ENCODE assay signal across 1 cellular context in the genomic region with DNA sequence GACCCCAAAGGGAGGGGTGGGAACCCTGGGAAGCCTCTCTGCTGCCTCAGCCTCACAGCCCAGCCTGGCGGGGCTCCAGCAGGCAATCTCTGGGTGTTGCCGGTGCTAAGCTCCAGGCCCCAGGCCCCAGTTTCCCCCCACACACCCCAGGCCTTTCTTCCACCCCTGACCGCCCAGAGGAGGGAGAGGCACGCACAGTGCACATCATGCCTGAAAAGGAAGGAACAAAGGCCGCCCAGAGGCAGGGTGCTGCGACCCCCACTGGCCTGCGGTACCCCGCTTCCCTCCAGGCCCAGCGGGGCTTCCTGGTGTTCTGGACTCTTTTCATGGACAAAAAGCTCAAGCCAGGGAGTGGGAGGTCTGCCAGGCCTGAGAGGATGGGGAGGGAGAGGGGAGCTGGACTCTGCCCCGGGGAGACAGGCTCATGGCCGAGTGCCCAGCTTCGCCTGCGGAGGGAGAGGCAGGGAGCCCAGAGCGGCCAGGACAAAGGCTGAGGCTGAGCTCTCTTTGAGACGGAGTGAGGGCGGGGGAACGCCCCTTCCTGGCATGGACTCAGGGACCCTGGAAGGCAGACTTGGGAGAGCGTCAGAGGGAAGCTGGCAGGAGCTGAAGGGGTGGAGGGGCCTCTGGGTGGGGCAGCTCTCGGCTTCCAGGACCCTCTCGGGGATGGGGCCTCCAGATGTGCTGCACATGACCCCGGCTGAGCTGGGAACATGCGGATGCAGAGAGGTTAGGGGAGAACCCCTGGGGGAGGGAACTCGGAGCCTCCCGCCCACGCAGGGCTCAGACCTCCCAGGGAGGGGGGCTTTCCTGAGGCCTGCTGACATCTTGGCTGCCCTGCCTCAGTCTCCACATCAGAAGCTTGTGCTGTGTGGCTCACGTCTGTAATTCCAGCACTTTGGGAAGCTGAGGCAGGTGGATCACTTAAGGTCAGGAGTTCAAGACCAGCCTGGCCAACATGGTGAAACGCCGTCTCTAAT.
TF ChIP-seq lines count a peak whose summit lies in the region.

No MANE protein-coding gene starts in this region.

TF ChIP-seq in HepG2, 621 proteins besides CTCF, POLR2A, EP300 and RAD21 (continued from another document and continues in another):
- TF ChIP-seq SAP130 (CRISPR knock-in tag; IDR thresholded peaks at IDR 0.05; ENCODE audit: low read depth) (peak; percentile 74), POGZ (CRISPR knock-in tag; IDR thresholded peaks at IDR 0.05) (no peak), HNF4G (IDR thresholded peaks at IDR 0.05; ENCODE audit: borderline replicate concordance, low read depth, low read length) (peak; percentile 90), HNF4G (CRISPR knock-in tag; IDR thresholded peaks at IDR 0.05; ENCODE audit: borderline replicate concordance, low read depth) (peak; percentile 91), GFI1 (CRISPR knock-in tag; IDR thresholded peaks at IDR 0.05; ENCODE audit: borderline replicate concordance) (no peak), ZNF547 (CRISPR knock-in tag; IDR thresholded peaks at IDR 0.05) (no peak), SP1 (IDR thresholded peaks at IDR 0.05) (no peak), SP1 (CRISPR knock-in tag; IDR thresholded peaks at IDR 0.05) (peak; percentile 58), ZNF354B (CRISPR knock-in tag; IDR thresholded peaks at IDR 0.05) (no peak), FOXP1 (IDR thresholded peaks at IDR 0.05) (no peak), FOXP1 (CRISPR knock-in tag; IDR thresholded peaks at IDR 0.05) (no peak), ZNF672 (CRISPR knock-in tag; IDR thresholded peaks at IDR 0.05) (no peak), BRCA1 (CRISPR knock-in tag; IDR thresholded peaks at IDR 0.05) (no peak), ZFYVE20 (CRISPR knock-in tag; IDR thresholded peaks at IDR 0.05; ENCODE audit: borderline replicate concordance, low read depth) (no peak), ZC3H4 (CRISPR knock-in tag; IDR thresholded peaks at IDR 0.05; ENCODE audit: borderline replicate concordance) (no peak), REXO4 (CRISPR knock-in tag; IDR thresholded peaks at IDR 0.05; ENCODE audit: borderline replicate concordance) (no peak), ZNF207 (IDR thresholded peaks at IDR 0.05; ENCODE audit: borderline replicate concordance) (no peak), NONO (IDR thresholded peaks at IDR 0.05) (no peak), NONO (CRISPR knock-in tag; conservative IDR thresholded peaks at IDR 0.05) (no peak), U2AF1 (optimal IDR thresholded peaks at IDR 0.05; ENCODE audit: low read depth, low read length) (no peak), ZNF83 (CRISPR knock-in tag; IDR thresholded peaks at IDR 0.05; ENCODE audit: borderline replicate concordance) (no peak), TBX3 (IDR thresholded peaks at IDR 0.05; ENCODE audit: borderline replicate concordance) (no peak), NR3C1 (CRISPR knock-in tag; IDR thresholded peaks at IDR 0.05) (no peak), ZNF615 (CRISPR knock-in tag; IDR thresholded peaks at IDR 0.05; ENCODE audit: borderline replicate concordance) (no peak), NCOA1 (CRISPR knock-in tag; IDR thresholded peaks at IDR 0.05) (no peak), RARA (CRISPR knock-in tag; IDR thresholded peaks at IDR 0.05) (peak; percentile 39), CCDC6 (CRISPR knock-in tag; IDR thresholded peaks at IDR 0.05) (no peak), SRSF1 (optimal IDR thresholded peaks at IDR 0.05; ENCODE audit: low read depth, low read length) (no peak), FIP1L1 (IDR thresholded peaks at IDR 0.05; ENCODE audit: borderline replicate concordance, insufficient read depth, low read depth, low read length) (no peak), ZNF17 (CRISPR knock-in tag; IDR thresholded peaks at IDR 0.05) (no peak), POLR2G (IDR thresholded peaks at IDR 0.05; ENCODE audit: low read depth, low read length) (peak; percentile 90), MLLT10 (CRISPR knock-in tag; IDR thresholded peaks at IDR 0.05) (no peak), DNMT3B (CRISPR knock-in tag; conservative IDR thresholded peaks at IDR 0.05) (no peak), ZNF850 (CRISPR knock-in tag; conservative IDR thresholded peaks at IDR 0.05) (no peak), CEBPB (IDR thresholded peaks at IDR 0.05; ENCODE audit: borderline replicate concordance, low read depth, low read length) (no peak)
- TF ChIP-seq, protein P1, sequence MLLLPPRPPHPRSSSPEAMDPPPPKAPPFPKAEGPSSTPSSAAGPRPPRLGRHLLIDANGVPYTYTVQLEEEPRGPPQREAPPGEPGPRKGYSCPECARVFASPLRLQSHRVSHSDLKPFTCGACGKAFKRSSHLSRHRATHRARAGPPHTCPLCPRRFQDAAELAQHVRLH (CRISPR knock-in tag; IDR thresholded peaks at IDR 0.05; ENCODE audit: borderline replicate concordance, low read depth), result no peak
- TF ChIP-seq, protein P2, sequence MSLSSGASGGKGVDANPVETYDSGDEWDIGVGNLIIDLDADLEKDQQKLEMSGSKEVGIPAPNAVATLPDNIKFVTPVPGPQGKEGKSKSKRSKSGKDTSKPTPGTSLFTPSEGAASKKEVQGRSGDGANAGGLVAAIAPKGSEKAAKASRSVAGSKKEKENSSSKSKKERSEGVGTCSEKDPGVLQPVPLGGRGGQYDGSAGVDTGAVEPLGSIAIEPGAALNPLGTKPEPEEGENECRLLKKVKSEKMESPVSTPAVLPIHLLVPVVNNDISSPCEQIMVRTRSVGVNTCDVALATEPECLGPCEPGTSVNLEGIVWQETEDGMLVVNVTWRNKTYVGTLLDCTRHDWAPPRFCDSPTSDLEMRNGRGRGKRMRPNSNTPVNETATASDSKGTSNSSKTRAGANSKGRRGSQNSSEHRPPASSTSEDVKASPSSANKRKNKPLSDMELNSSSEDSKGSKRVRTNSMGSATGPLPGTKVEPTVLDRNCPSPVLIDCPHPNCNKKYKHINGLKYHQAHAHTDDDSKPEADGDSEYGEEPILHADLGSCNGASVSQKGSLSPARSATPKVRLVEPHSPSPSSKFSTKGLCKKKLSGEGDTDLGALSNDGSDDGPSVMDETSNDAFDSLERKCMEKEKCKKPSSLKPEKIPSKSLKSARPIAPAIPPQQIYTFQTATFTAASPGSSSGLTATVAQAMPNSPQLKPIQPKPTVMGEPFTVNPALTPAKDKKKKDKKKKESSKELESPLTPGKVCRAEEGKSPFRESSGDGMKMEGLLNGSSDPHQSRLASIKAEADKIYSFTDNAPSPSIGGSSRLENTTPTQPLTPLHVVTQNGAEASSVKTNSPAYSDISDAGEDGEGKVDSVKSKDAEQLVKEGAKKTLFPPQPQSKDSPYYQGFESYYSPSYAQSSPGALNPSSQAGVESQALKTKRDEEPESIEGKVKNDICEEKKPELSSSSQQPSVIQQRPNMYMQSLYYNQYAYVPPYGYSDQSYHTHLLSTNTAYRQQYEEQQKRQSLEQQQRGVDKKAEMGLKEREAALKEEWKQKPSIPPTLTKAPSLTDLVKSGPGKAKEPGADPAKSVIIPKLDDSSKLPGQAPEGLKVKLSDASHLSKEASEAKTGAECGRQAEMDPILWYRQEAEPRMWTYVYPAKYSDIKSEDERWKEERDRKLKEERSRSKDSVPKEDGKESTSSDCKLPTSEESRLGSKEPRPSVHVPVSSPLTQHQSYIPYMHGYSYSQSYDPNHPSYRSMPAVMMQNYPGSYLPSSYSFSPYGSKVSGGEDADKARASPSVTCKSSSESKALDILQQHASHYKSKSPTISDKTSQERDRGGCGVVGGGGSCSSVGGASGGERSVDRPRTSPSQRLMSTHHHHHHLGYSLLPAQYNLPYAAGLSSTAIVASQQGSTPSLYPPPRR (CRISPR knock-in tag; IDR thresholded peaks at IDR 0.05; ENCODE audit: borderline replicate concordance), result no peak; the same call in 1 of the 2 replicates
- TF ChIP-seq, protein P3, sequence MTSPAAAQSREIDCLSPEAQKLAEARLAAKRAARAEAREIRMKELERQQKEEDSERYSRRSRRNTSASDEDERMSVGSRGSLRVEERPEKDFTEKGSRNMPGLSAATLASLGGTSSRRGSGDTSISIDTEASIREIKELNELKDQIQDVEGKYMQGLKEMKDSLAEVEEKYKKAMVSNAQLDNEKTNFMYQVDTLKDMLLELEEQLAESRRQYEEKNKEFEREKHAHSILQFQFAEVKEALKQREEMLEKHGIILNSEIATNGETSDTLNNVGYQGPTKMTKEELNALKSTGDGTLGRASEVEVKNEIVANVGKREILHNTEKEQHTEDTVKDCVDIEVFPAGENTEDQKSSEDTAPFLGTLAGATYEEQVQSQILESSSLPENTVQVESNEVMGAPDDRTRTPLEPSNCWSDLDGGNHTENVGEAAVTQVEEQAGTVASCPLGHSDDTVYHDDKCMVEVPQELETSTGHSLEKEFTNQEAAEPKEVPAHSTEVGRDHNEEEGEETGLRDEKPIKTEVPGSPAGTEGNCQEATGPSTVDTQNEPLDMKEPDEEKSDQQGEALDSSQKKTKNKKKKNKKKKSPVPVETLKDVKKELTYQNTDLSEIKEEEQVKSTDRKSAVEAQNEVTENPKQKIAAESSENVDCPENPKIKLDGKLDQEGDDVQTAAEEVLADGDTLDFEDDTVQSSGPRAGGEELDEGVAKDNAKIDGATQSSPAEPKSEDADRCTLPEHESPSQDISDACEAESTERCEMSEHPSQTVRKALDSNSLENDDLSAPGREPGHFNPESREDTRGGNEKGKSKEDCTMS (CRISPR knock-in tag; conservative IDR thresholded peaks at IDR 0.05), result no peak
- TF ChIP-seq, protein P4, sequence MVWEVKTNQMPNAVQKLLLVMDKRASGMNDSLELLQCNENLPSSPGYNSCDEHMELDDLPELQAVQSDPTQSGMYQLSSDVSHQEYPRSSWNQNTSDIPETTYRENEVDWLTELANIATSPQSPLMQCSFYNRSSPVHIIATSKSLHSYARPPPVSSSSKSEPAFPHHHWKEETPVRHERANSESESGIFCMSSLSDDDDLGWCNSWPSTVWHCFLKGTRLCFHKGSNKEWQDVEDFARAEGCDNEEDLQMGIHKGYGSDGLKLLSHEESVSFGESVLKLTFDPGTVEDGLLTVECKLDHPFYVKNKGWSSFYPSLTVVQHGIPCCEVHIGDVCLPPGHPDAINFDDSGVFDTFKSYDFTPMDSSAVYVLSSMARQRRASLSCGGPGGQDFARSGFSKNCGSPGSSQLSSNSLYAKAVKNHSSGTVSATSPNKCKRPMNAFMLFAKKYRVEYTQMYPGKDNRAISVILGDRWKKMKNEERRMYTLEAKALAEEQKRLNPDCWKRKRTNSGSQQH (CRISPR knock-in tag; IDR thresholded peaks at IDR 0.05; ENCODE audit: low read depth), result no peak
- TF ChIP-seq, protein P5, sequence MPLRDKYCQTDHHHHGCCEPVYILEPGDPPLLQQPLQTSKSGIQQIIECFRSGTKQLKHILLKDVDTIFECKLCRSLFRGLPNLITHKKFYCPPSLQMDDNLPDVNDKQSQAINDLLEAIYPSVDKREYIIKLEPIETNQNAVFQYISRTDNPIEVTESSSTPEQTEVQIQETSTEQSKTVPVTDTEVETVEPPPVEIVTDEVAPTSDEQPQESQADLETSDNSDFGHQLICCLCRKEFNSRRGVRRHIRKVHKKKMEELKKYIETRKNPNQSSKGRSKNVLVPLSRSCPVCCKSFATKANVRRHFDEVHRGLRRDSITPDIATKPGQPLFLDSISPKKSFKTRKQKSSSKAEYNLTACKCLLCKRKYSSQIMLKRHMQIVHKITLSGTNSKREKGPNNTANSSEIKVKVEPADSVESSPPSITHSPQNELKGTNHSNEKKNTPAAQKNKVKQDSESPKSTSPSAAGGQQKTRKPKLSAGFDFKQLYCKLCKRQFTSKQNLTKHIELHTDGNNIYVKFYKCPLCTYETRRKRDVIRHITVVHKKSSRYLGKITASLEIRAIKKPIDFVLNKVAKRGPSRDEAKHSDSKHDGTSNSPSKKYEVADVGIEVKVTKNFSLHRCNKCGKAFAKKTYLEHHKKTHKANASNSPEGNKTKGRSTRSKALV (CRISPR knock-in tag; IDR thresholded peaks at IDR 0.05), result peak; percentile 67; the same call in 1 of the 2 replicates
- TF ChIP-seq, protein P6, sequence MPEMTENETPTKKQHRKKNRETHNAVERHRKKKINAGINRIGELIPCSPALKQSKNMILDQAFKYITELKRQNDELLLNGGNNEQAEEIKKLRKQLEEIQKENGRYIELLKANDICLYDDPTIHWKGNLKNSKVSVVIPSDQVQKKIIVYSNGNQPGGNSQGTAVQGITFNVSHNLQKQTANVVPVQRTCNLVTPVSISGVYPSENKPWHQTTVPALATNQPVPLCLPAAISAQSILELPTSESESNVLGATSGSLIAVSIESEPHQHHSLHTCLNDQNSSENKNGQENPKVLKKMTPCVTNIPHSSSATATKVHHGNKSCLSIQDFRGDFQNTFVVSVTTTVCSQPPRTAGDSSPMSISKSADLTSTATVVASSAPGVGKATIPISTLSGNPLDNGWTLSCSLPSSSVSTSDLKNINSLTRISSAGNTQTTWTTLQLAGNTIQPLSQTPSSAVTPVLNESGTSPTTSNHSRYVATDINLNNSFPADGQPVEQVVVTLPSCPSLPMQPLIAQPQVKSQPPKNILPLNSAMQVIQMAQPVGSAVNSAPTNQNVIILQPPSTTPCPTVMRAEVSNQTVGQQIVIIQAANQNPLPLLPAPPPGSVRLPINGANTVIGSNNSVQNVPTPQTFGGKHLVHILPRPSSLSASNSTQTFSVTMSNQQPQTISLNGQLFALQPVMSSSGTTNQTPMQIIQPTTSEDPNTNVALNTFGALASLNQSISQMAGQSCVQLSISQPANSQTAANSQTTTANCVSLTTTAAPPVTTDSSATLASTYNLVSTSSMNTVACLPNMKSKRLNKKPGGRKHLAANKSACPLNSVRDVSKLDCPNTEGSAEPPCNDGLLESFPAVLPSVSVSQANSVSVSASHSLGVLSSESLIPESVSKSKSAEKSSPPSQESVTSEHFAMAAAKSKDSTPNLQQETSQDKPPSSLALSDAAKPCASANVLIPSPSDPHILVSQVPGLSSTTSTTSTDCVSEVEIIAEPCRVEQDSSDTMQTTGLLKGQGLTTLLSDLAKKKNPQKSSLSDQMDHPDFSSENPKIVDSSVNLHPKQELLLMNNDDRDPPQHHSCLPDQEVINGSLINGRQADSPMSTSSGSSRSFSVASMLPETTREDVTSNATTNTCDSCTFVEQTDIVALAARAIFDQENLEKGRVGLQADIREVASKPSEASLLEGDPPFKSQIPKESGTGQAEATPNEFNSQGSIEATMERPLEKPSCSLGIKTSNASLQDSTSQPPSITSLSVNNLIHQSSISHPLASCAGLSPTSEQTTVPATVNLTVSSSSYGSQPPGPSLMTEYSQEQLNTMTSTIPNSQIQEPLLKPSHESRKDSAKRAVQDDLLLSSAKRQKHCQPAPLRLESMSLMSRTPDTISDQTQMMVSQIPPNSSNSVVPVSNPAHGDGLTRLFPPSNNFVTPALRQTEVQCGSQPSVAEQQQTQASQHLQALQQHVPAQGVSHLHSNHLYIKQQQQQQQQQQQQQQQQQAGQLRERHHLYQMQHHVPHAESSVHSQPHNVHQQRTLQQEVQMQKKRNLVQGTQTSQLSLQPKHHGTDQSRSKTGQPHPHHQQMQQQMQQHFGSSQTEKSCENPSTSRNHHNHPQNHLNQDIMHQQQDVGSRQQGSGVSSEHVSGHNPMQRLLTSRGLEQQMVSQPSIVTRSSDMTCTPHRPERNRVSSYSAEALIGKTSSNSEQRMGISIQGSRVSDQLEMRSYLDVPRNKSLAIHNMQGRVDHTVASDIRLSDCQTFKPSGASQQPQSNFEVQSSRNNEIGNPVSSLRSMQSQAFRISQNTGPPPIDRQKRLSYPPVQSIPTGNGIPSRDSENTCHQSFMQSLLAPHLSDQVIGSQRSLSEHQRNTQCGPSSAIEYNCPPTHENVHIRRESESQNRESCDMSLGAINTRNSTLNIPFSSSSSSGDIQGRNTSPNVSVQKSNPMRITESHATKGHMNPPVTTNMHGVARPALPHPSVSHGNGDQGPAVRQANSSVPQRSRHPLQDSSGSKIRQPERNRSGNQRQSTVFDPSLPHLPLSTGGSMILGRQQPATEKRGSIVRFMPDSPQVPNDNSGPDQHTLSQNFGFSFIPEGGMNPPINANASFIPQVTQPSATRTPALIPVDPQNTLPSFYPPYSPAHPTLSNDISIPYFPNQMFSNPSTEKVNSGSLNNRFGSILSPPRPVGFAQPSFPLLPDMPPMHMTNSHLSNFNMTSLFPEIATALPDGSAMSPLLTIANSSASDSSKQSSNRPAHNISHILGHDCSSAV (CRISPR knock-in tag; IDR thresholded peaks at IDR 0.05; ENCODE audit: borderline replicate concordance), result no peak
